Comparison of ENCODE assay signal across 19 cellular contexts in genomic region chrX:96764864-96765263, GRCh38.
DNase-seq lines count a peak whose midpoint lies in the region; ATAC-seq and TF ChIP-seq lines count a peak whose summit lies in the region.
"Had no signal": no experiment of that assay in that cellular context is flagged by ENCODE, and none has a peak within 500 bp of the region (broad histone marks: within the 10 kb centered on the region; RNA-seq: fewer than 3 reads in every experiment).

No MANE protein-coding gene starts in this region.

- H3K9me2 ChIP-seq in GM23338 (ENCODE audit: insufficient read depth), result no peaks in the 10 kb centered on the region

- ATAC-seq in activated CD8-positive, alpha-beta T cell treated with anti-CD3 and anti-CD28 coated beads, Interleukin-2, amount 10 ng/mL, durations not matched to agents 7 days and 5 days, result peak; percentile 30
- ATAC-seq in activated CD8-positive, alpha-beta T cell treated with anti-CD3 and anti-CD28 coated beads for 36 hours, result no peak
- no peak for ATAC-seq in GM23338
- ATAC-seq in HG03354 (IDR thresholded peaks at IDR 0.05; ENCODE audit: poor library complexity, severe bottlenecking, unreplicated experiment), result peak; percentile 84
- peak; percentile 30 to 41 for ATAC-seq in naive B cell (ENCODE audit: low read depth in 2 of 2)
- ATAC-seq: Panc1, T-helper 17 cell had no signal

- no peaks in the 10 kb centered on the region for H3K27me3 ChIP-seq in GM23338 (ENCODE audit: insufficient read depth)
- H3K27me3 ChIP-seq: transverse colon had no signal

- no peaks in the 10 kb centered on the region for H3K27me3 Mint-ChIP-seq in activated CD8-positive, alpha-beta T cell treated with anti-CD3 and anti-CD28 coated beads, Interleukin-2, amount 10 ng/mL, durations not matched to agents 7 days and 5 days (ENCODE audit: low read depth)
- H3K27me3 Mint-ChIP-seq in activated CD8-positive, alpha-beta T cell treated with anti-CD3 and anti-CD28 coated beads for 36 hours, result no peaks in the 10 kb centered on the region
- H3K27me3 Mint-ChIP-seq in GM23338 (ENCODE audit: insufficient read depth, low read depth, poor library complexity), result no peaks in the 10 kb centered on the region
- H3K27me3 Mint-ChIP-seq in naive B cell, result no peaks in the 10 kb centered on the region
- H3K27me3 Mint-ChIP-seq: T-helper 17 cell had no signal

- H3K4me1 ChIP-seq in GM23338 (ENCODE audit: insufficient read depth), result peaks cover 31% of the 10 kb centered on the region
- H3K4me1 ChIP-seq: prostate gland, transverse colon had no signal

- POLR2A ChIA-PET in activated CD8-positive, alpha-beta T cell treated with anti-CD3 and anti-CD28 coated beads, Interleukin-2, amount 10 ng/mL, durations not matched to agents 7 days and 5 days (lab: Charles Lee), result no interaction called here
- POLR2A ChIA-PET in activated CD8-positive, alpha-beta T cell treated with anti-CD3 and anti-CD28 coated beads for 36 hours (lab: Charles Lee), result no interaction called here

- no peaks in the 10 kb centered on the region for H3K36me3 ChIP-seq in GM23338 (ENCODE audit: insufficient read depth)
- H3K36me3 ChIP-seq: prostate gland, transverse colon had no signal

- no peak overlapping the region for H3K27ac Mint-ChIP-seq in activated CD8-positive, alpha-beta T cell treated with anti-CD3 and anti-CD28 coated beads, Interleukin-2, amount 10 ng/mL, durations not matched to agents 7 days and 5 days
- no peak overlapping the region for H3K27ac Mint-ChIP-seq in activated CD8-positive, alpha-beta T cell treated with anti-CD3 and anti-CD28 coated beads for 36 hours
- H3K27ac Mint-ChIP-seq in GM23338 (peak overlapping the region; percentile 62; the same call in 1 of the 2 replicates), naive B cell (peak overlapping the region in 1 of 6 donors; percentile 66)
- H3K27ac Mint-ChIP-seq: HFFc6, T-helper 17 cell had no signal

- H3K4me3 ChIP-seq in GM23338, result no peak overlapping the region
- H3K4me3 ChIP-seq: prostate gland, transverse colon had no signal

- H3K79me2 ChIP-seq in GM23338 (replicated peaks; ENCODE audit: insufficient read depth), result no peaks in the 10 kb centered on the region

- H3K27ac ChIP-seq in GM23338 (ENCODE audit: low read depth), result no peak overlapping the region
- H3K27ac ChIP-seq: prostate gland, transverse colon had no signal

- TF ChIP-seq CTCF in activated CD8-positive, alpha-beta T cell treated with anti-CD3 and anti-CD28 coated beads for 36 hours (IDR thresholded peaks at IDR 0.05), result no peak
- no peak for TF ChIP-seq CTCF in GM23338 (conservative IDR thresholded peaks at IDR 0.05; ENCODE audit: low read depth in 2 of 2)

- peaks cover 9% of the 10 kb centered on the region for H3K4me1 Mint-ChIP-seq in activated CD8-positive, alpha-beta T cell treated with anti-CD3 and anti-CD28 coated beads, Interleukin-2, amount 10 ng/mL, durations not matched to agents 7 days and 5 days (ENCODE audit: low read depth)
- H3K4me1 Mint-ChIP-seq in activated CD8-positive, alpha-beta T cell treated with anti-CD3 and anti-CD28 coated beads for 36 hours (ENCODE audit: low read depth), result peaks cover 9% of the 10 kb centered on the region
- peaks cover 27% of the 10 kb centered on the region for H3K4me1 Mint-ChIP-seq in GM23338
- H3K4me1 Mint-ChIP-seq in naive B cell, result peaks cover 5 to 13% (median 8%) of the 10 kb centered on the region in 3 donors

- no peaks in the 10 kb centered on the region for H3K9me3 Mint-ChIP-seq in activated CD8-positive, alpha-beta T cell treated with anti-CD3 and anti-CD28 coated beads, Interleukin-2, amount 10 ng/mL, durations not matched to agents 7 days and 5 days (ENCODE audit: insufficient read depth)
- H3K9me3 Mint-ChIP-seq in activated CD8-positive, alpha-beta T cell treated with anti-CD3 and anti-CD28 coated beads for 36 hours, result no peaks in the 10 kb centered on the region
- H3K9me3 Mint-ChIP-seq in GM23338, result no peaks in the 10 kb centered on the region; the same call in 2 of the 3 replicates
- H3K9me3 Mint-ChIP-seq in naive B cell, result no peaks in the 10 kb centered on the region
- H3K9me3 Mint-ChIP-seq: CD8-positive, alpha-beta memory T cell; HFFc6 had no signal

- no peak overlapping the region for H3K4me3 Mint-ChIP-seq in activated CD8-positive, alpha-beta T cell treated with anti-CD3 and anti-CD28 coated beads, Interleukin-2, amount 10 ng/mL, durations not matched to agents 7 days and 5 days
- no peak overlapping the region for H3K4me3 Mint-ChIP-seq in activated CD8-positive, alpha-beta T cell treated with anti-CD3 and anti-CD28 coated beads for 36 hours
- H3K4me3 Mint-ChIP-seq in GM23338, result no peak overlapping the region
- no peak overlapping the region for H3K4me3 Mint-ChIP-seq in naive B cell
- H3K4me3 Mint-ChIP-seq: HFFc6, T-helper 17 cell had no signal

- H3K36me3 Mint-ChIP-seq in activated CD8-positive, alpha-beta T cell treated with anti-CD3 and anti-CD28 coated beads, Interleukin-2, amount 10 ng/mL, durations not matched to agents 7 days and 5 days (ENCODE audit: low read depth), result no peaks in the 10 kb centered on the region
- H3K36me3 Mint-ChIP-seq in activated CD8-positive, alpha-beta T cell treated with anti-CD3 and anti-CD28 coated beads for 36 hours (ENCODE audit: low read depth), result no peaks in the 10 kb centered on the region
- H3K36me3 Mint-ChIP-seq in GM23338 (ENCODE audit: low read depth), result no peaks in the 10 kb centered on the region
- H3K36me3 Mint-ChIP-seq in naive B cell, result no peaks in the 10 kb centered on the region

- H4K20me1 ChIP-seq in GM23338 (replicated peaks; ENCODE audit: insufficient read depth), result no peaks in the 10 kb centered on the region

- no peaks in the 10 kb centered on the region for H3F3A ChIP-seq in GM23338 (replicated peaks; ENCODE audit: low read depth)

- no peak overlapping the region for H2AFZ ChIP-seq in GM23338

- H3K4me2 ChIP-seq in GM23338, result no peak overlapping the region

- no peak for DNase-seq in activated CD8-positive, alpha-beta T cell treated with anti-CD3 and anti-CD28 coated beads, Interleukin-2, amount 10 ng/mL, durations not matched to agents 7 days and 5 days
- DNase-seq in activated CD8-positive, alpha-beta T cell treated with anti-CD3 and anti-CD28 coated beads for 36 hours, result no peak
- DNase-seq in GM23338 (ENCODE audit: low spot score), result no peak
- no peak for DNase-seq in naive B cell
- no peak for DNase-seq in LoVo (ENCODE audit: low spot score)
- no peak for DNase-seq in HCEC 1CT
- DNase-seq in SIG-M5 treated with dmso at 0.1 percent for 504 hours (lab: John Stamatoyannopoulos, UW; ENCODE audit: unreplicated experiment), result no peak
- DNase-seq: activated CD8-positive, alpha-beta memory T cell treated with anti-CD3 and anti-CD28 coated beads for 24 hours; activated naive CD4-positive, alpha-beta T cell treated with Interleukin-2 at 50 U/mL for 16 hours; CD8-positive, alpha-beta memory T cell; effector memory CD4-positive, alpha-beta T cell; foreskin melanocyte; HFFc6; NCI-H510A treated with DMSO at 0.1 percent for 48 hours; T-helper 17 cell; transverse colon had no signal

- CTCF ChIA-PET in activated CD8-positive, alpha-beta T cell treated with anti-CD3 and anti-CD28 coated beads, Interleukin-2, amount 10 ng/mL, durations not matched to agents 7 days and 5 days (lab: Charles Lee), result no interaction called here
- CTCF ChIA-PET in activated CD8-positive, alpha-beta T cell treated with anti-CD3 and anti-CD28 coated beads for 36 hours (lab: Charles Lee), result no interaction called here

- intact Hi-C loops in activated CD8-positive, alpha-beta T cell treated with anti-CD3 and anti-CD28 coated beads for 36 hours (cut with micrococcal nuclease), result no loop called here

TF ChIP-seq in GM23338, 12 proteins besides CTCF, POLR2A, EP300 and RAD21:
- no peak for TF ChIP-seq ETS1 (IDR thresholded peaks at IDR 0.05)

Comparison
In these comparisons a context has a peak if more than half of its experiments do, and no peak if none do; other contexts are left out.
1. ATAC-seq: peak in activated CD8-positive, alpha-beta T cell treated with anti-CD3 and anti-CD28 coated beads, Interleukin-2, amount 10 ng/mL, durations not matched to agents 7 days and 5 days (single experiment), HG03354 (single experiment) and naive B cell (2 of 2); none in activated CD8-positive, alpha-beta T cell treated with anti-CD3 and anti-CD28 coated beads for 36 hours (single experiment) and GM23338 (single experiment).